Comparison of ENCODE assay signal across 28 cellular contexts in the genomic region with DNA sequence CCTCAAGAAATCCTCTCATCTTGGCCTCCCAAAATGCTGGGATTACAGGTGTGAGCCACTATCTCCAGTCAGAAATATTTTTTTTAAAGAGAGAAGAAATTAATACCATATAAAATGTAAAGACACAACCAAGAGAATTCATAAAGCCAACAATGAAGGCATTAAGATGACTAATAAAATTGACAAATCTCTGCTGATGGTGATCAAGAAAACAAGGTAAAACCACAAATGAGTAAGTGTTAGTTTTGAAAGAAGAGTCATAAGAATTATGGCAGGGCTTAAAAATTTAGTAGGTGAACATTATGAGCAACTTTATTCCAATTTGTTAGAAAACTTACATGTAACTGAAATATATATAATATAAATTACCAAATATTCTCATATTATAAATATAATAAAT.
DNase-seq lines count a peak whose midpoint lies in the region; ATAC-seq, FAIRE-seq and TF ChIP-seq lines count a peak whose summit lies in the region.
"Had no signal": no experiment of that assay in that cellular context is flagged by ENCODE, and none has a peak within 500 bp of the region (broad histone marks: within the 10 kb centered on the region; RNA-seq: fewer than 3 reads in every experiment).

No MANE protein-coding gene starts in this region.

- H3K4me3 ChIP-seq in breast epithelium (no peak overlapping the region), bronchial epithelial cell (ENCODE audit: low read depth, low read length) (no peak overlapping the region)
- H3K4me3 ChIP-seq: A549; BLaER1 treated with 17β-estradiol and CSF1 and Interleukin-3, amounts not matched to agents 10 nM and 100 nM; GM12878 had no signal

- H3K36me3 Mint-ChIP-seq in MCF 10A (ENCODE audit: insufficient read depth, unreplicated experiment) = no peaks in the 10 kb centered on the region
- H3K36me3 Mint-ChIP-seq in WTC11 = peaks cover 3% of the 10 kb centered on the region; the same call in 1 of the 2 replicates
- no peaks in the 10 kb centered on the region for H3K36me3 Mint-ChIP-seq in T-helper 2 cell treated with Interferon-gamma antibody and Interleukin-4, amounts not matched to agents 5 μg/mL and 100 μg/mL, for 36 hours (ENCODE audit: low read depth)
- H3K36me3 Mint-ChIP-seq: CD8-positive, alpha-beta T cell had no signal

- H3K9me3 Mint-ChIP-seq in MCF 10A (ENCODE audit: unreplicated experiment) = no peaks in the 10 kb centered on the region
- H3K9me3 Mint-ChIP-seq in WTC11 = peaks cover 14% of the 10 kb centered on the region
- no peaks in the 10 kb centered on the region for H3K9me3 Mint-ChIP-seq in T-helper 2 cell treated with Interferon-gamma antibody and Interleukin-4, amounts not matched to agents 5 μg/mL and 100 μg/mL, for 36 hours
- H3K9me3 Mint-ChIP-seq: CD4-positive, alpha-beta T cell; CD8-positive, alpha-beta T cell had no signal

- POLR2A ChIA-PET in MCF 10A (lab: Yijun Ruan, JAX) (no interaction called here), WTC11 (lab: Charles Lee) (no interaction called here)

- H3K36me3 ChIP-seq in breast epithelium (no peaks in the 10 kb centered on the region), bronchial epithelial cell (ENCODE audit: control insufficient read depth, insufficient read depth, low read length) (no peaks in the 10 kb centered on the region)
- H3K36me3 ChIP-seq: BLaER1 treated with 17β-estradiol and CSF1 and Interleukin-3, amounts not matched to agents 10 nM and 100 nM had no signal

- DNase-seq in MCF 10A (ENCODE audit: unreplicated experiment) (peak; percentile 23), breast epithelium (ENCODE audit: low spot score in 2 of 2) (no peak), WTC11 (ENCODE audit: low spot score) (no peak), bronchial epithelial cell (ENCODE audit: low read depth) (peak; percentile 87), foreskin keratinocyte (peak; percentile 51 to 71), NOMO-1 treated with DMSO at 0.1 percent for 48 hours (lab: John Stamatoyannopoulos, UW; ENCODE audit: unreplicated experiment) (no peak)
- DNase-seq in T-helper 2 cell treated with Interferon-gamma antibody and Interleukin-4, amounts not matched to agents 5 μg/mL and 100 μg/mL, for 36 hours (ENCODE audit: low spot score) = no peak
- DNase-seq: AML-193; Caco-2; Calu3; CD4-positive, alpha-beta T cell; CD8-positive, alpha-beta T cell; DMS 273 treated with DMSO at 0.1 percent for 48 hours; DMS153; DMS53; DMS79; DND-41; EL; GDM1 had no signal

- peaks cover 0 to 3% of the 10 kb centered on the region in 2 donors for H3K9me3 ChIP-seq in breast epithelium
- H3K9me3 ChIP-seq: A549, Caco-2 had no signal

- H3K27me3 Mint-ChIP-seq in MCF 10A (ENCODE audit: insufficient read depth, unreplicated experiment) = no peaks in the 10 kb centered on the region
- no peaks in the 10 kb centered on the region for H3K27me3 Mint-ChIP-seq in WTC11 (ENCODE audit: low read depth)
- H3K27me3 Mint-ChIP-seq in T-helper 2 cell treated with Interferon-gamma antibody and Interleukin-4, amounts not matched to agents 5 μg/mL and 100 μg/mL, for 36 hours (ENCODE audit: low read depth) = no peaks in the 10 kb centered on the region
- H3K27me3 Mint-ChIP-seq: B cell; CD4-positive, alpha-beta T cell had no signal

- no peak overlapping the region for H3K4me3 Mint-ChIP-seq in MCF 10A (ENCODE audit: unreplicated experiment)
- H3K4me3 Mint-ChIP-seq in WTC11 = no peak overlapping the region
- H3K4me3 Mint-ChIP-seq in T-helper 2 cell treated with Interferon-gamma antibody and Interleukin-4, amounts not matched to agents 5 μg/mL and 100 μg/mL, for 36 hours = no peak overlapping the region
- H3K4me3 Mint-ChIP-seq: B cell; CD4-positive, alpha-beta T cell; CD8-positive, alpha-beta T cell had no signal

- CTCF ChIA-PET in MCF 10A (lab: Yijun Ruan, JAX) = no interaction called here
- CTCF ChIA-PET in WTC11 (lab: Charles Lee) = no interaction called here

- no peak for TF ChIP-seq CTCF in MCF 10A (IDR thresholded peaks at IDR 0.05; ENCODE audit: unreplicated experiment)
- TF ChIP-seq CTCF in breast epithelium (IDR thresholded peaks at IDR 0.05) = no peak
- TF ChIP-seq CTCF in WTC11 (IDR thresholded peaks at IDR 0.05) = no peak
- TF ChIP-seq CTCF in bronchial epithelial cell (IDR thresholded peaks at IDR 0.05; ENCODE audit: insufficient read depth, low read length, severe bottlenecking) = no peak
- no peak for TF ChIP-seq CTCF in foreskin keratinocyte (conservative IDR thresholded peaks at IDR 0.05)

- no peak for FAIRE-seq in bronchial epithelial cell (lab: Jason Lieb, UNC)
- FAIRE-seq: A549, GM12878, GM12892, GM18507 had no signal

- H3K27ac Mint-ChIP-seq in MCF 10A (ENCODE audit: low read depth, unreplicated experiment) = peak overlapping the region; percentile 59
- no peak overlapping the region for H3K27ac Mint-ChIP-seq in WTC11
- H3K27ac Mint-ChIP-seq in T-helper 2 cell treated with Interferon-gamma antibody and Interleukin-4, amounts not matched to agents 5 μg/mL and 100 μg/mL, for 36 hours = no peak overlapping the region
- H3K27ac Mint-ChIP-seq: B cell; CD4-positive, alpha-beta T cell; CD8-positive, alpha-beta T cell had no signal

- BruUV-seq in MCF 10A (replicated peaks; lab: Mats Ljungman, UMichigan) = no TSS peak

- H3K4me1 ChIP-seq in breast epithelium (no peaks in the 10 kb centered on the region), foreskin keratinocyte (peaks cover 9% of the 10 kb centered on the region)
- H3K4me1 ChIP-seq: A549; BLaER1 treated with 17β-estradiol and CSF1 and Interleukin-3, amounts not matched to agents 10 nM and 100 nM; Caco-2 had no signal

- TF ChIP-seq POLR2A in breast epithelium (IDR thresholded peaks at IDR 0.05) = no peak

- intact Hi-C loops in MCF 10A (cut with micrococcal nuclease) = no loop called here
- intact Hi-C loops in breast epithelium (cut with DNase I; ENCODE audit: low total_unique reads) = no loop called here

- H3K27ac ChIP-seq in breast epithelium (no peak overlapping the region), foreskin keratinocyte (no peak overlapping the region)
- H3K27ac ChIP-seq: 22Rv1; A549; BLaER1 treated with 17β-estradiol and CSF1 and Interleukin-3, amounts not matched to agents 10 nM and 100 nM; C4-2B had no signal

- no peaks in the 10 kb centered on the region for H3K27me3 ChIP-seq in breast epithelium
- no peaks in the 10 kb centered on the region for H3K27me3 ChIP-seq in bronchial epithelial cell (ENCODE audit: control insufficient read depth, insufficient read depth, low read length)
- peaks cover 2% of the 10 kb centered on the region for H3K27me3 ChIP-seq in foreskin keratinocyte
- H3K27me3 ChIP-seq: BLaER1 treated with 17β-estradiol and CSF1 and Interleukin-3, amounts not matched to agents 10 nM and 100 nM had no signal

- ATAC-seq in WTC11 (no peak), foreskin keratinocyte (peak; percentile 83), HG02970 (IDR thresholded peaks at IDR 0.05; ENCODE audit: low FRiP score, unreplicated experiment) (no peak)
- ATAC-seq: A549; CD8-positive, alpha-beta T cell; GM12878 had no signal

- H3K4me1 Mint-ChIP-seq in MCF 10A (ENCODE audit: insufficient read depth, unreplicated experiment) (peaks cover 11% of the 10 kb centered on the region), WTC11 (no peaks in the 10 kb centered on the region)
- no peaks in the 10 kb centered on the region for H3K4me1 Mint-ChIP-seq in T-helper 2 cell treated with Interferon-gamma antibody and Interleukin-4, amounts not matched to agents 5 μg/mL and 100 μg/mL, for 36 hours (ENCODE audit: low read depth)
- H3K4me1 Mint-ChIP-seq: B cell had no signal

TF ChIP-seq in WTC11, 78 proteins besides CTCF, POLR2A, EP300 and RAD21:
- TF ChIP-seq HMGA2 (CRISPR knock-in tag; IDR thresholded peaks at IDR 0.05) (peak; percentile 46; the same call in 1 of the 2 replicates), MAX (CRISPR knock-in tag; IDR thresholded peaks at IDR 0.05) (no peak), FOXP1 (CRISPR knock-in tag; IDR thresholded peaks at IDR 0.05; ENCODE audit: borderline replicate concordance) (no peak)

Comparison
In these comparisons a context has a peak if more than half of its experiments do, and no peak if none do; other contexts are left out.
1. DNase-seq: peak in MCF 10A (single experiment), bronchial epithelial cell (single experiment) and foreskin keratinocyte (2 of 2); none in breast epithelium (0 of 2), WTC11 (single experiment), T-helper 2 cell treated with Interferon-gamma antibody and Interleukin-4, amounts not matched to agents 5 μg/mL and 100 μg/mL, for 36 hours (single experiment) and NOMO-1 treated with DMSO at 0.1 percent for 48 hours (single experiment).